In genomic region chr5:74639538-74640449, GRCh38 we compare ENCODE assay signal across 8 cellular contexts. TPM values are rescaled to one million over a fixed set of nuclear protein-coding genes. Genes with fewer than 3 reads are reported as not detected.
DNase-seq lines count a peak whose midpoint lies in the region; ATAC-seq lines count a peak whose summit lies in the region.

No MANE protein-coding gene starts in this region.

- H3K36me3 ChIP-seq in ES-I3 (ENCODE audit: insufficient read depth, low read length) (no peaks in the 10 kb centered on the region; the same call in 1 of the 2 replicates), duodenal mucosa (ENCODE audit: control insufficient read depth in 1 of 2, insufficient read depth in 2 of 2, low read length in 2 of 2) (peaks cover 8 to 15% of the 10 kb centered on the region in 2 donors)

- H3K9ac ChIP-seq in ES-I3 (ENCODE audit: low read depth, low read length) (peak overlapping the region; percentile 79), duodenal mucosa (ENCODE audit: low read depth in 1 of 2, low read length in 2 of 2) (peak overlapping the region; percentile 78 to 87)

- H3K4me1 Mint-ChIP-seq in memory B cell, result peaks cover 27% of the 10 kb centered on the region

- ATAC-seq in GM21825 (IDR thresholded peaks at IDR 0.05; ENCODE audit: unreplicated experiment) (peak; percentile 13), memory B cell (ENCODE audit: low read depth) (peak; percentile 37)

- peak overlapping the region; percentile 84 to 88 for H3K4me3 ChIP-seq in duodenal mucosa (ENCODE audit: low read depth in 1 of 2, low read length in 2 of 2)

- no peaks in the 10 kb centered on the region for H3K9me3 Mint-ChIP-seq in memory B cell

- H3K27ac ChIP-seq in duodenal mucosa (ENCODE audit: low read depth, low read length) (peak overlapping the region; percentile 82), temporal lobe (ENCODE audit: low read depth, low read length) (peak overlapping the region; percentile 85)

- peak overlapping the region; percentile 97 for H3K4me3 Mint-ChIP-seq in memory B cell

- no peaks in the 10 kb centered on the region for H3K27me3 ChIP-seq in duodenal mucosa (ENCODE audit: control insufficient read depth in 1 of 2, insufficient read depth in 2 of 2, low read length in 2 of 2)

- peaks cover 6% of the 10 kb centered on the region for H3K36me3 Mint-ChIP-seq in memory B cell

- H3K4me1 ChIP-seq in ES-I3 (ENCODE audit: insufficient read depth, low read length) (peaks cover 13% of the 10 kb centered on the region), duodenal mucosa (ENCODE audit: control insufficient read depth in 1 of 2, insufficient read depth in 2 of 2, low read length in 2 of 2) (peaks cover 35 to 44% of the 10 kb centered on the region in 2 donors)

- H3K9me3 ChIP-seq in ES-I3 (ENCODE audit: control insufficient read depth, insufficient read depth, low read length), result no peaks in the 10 kb centered on the region
- no peaks in the 10 kb centered on the region for H3K9me3 ChIP-seq in duodenal mucosa (ENCODE audit: control insufficient read depth in 1 of 2, low read length in 2 of 2)

- no peaks in the 10 kb centered on the region for H3K27me3 Mint-ChIP-seq in memory B cell

- DNase-seq in M059J (ENCODE audit: low read depth) (peak; percentile 54), memory B cell (ENCODE audit: low spot score in 2 of 2) (peak; percentile 26 to 49), NCI-H2107 treated with DMSO at 0.1 percent for 48 hours (lab: John Stamatoyannopoulos, UW; ENCODE audit: unreplicated experiment) (no peak)
- peak; percentile 10 for DNase-seq in activated CD4-positive, alpha-beta T cell treated with anti-CD3 and anti-CD28 coated beads for 1 hour

- H3K27ac Mint-ChIP-seq in memory B cell, result peak overlapping the region; percentile 69

RNA-seq across cellular contexts. Expression of gene ENC1, which starts 0.7 kb away (rescaled TPM):
- total RNA-seq in M059J (2014; rRNA removed; shearing (Covaris generic)), result 38.8 and 48.1 TPM in 2 replicates
- 755 TPM for total RNA-seq in temporal lobe

RNA-seq across cellular contexts. Expression of gene HEXB, which starts 45.2 kb away (rescaled TPM):
- total RNA-seq in M059J (2014; rRNA removed; shearing (Covaris generic)), result 290 and 372 TPM in 2 replicates
- total RNA-seq in temporal lobe, result 23.6 TPM

Comparison
In these comparisons a context has a peak if more than half of its experiments do, and no peak if none do; other contexts are left out.
1. RNA of gene ENC1, which starts 0.7 kb away (total RNA-seq): 755 TPM in temporal lobe (single experiment); 38.8 to 48.1 TPM in M059J; every median in the first group is over 10 times any median in the second.
2. RNA of gene HEXB, which starts 45.2 kb away (total RNA-seq): 290 to 372 TPM in M059J; 23.6 TPM in temporal lobe (single experiment); every median in the first group is over 10 times any median in the second.